15 cellular contexts compared by ENCODE assay signal in the genomic region with DNA sequence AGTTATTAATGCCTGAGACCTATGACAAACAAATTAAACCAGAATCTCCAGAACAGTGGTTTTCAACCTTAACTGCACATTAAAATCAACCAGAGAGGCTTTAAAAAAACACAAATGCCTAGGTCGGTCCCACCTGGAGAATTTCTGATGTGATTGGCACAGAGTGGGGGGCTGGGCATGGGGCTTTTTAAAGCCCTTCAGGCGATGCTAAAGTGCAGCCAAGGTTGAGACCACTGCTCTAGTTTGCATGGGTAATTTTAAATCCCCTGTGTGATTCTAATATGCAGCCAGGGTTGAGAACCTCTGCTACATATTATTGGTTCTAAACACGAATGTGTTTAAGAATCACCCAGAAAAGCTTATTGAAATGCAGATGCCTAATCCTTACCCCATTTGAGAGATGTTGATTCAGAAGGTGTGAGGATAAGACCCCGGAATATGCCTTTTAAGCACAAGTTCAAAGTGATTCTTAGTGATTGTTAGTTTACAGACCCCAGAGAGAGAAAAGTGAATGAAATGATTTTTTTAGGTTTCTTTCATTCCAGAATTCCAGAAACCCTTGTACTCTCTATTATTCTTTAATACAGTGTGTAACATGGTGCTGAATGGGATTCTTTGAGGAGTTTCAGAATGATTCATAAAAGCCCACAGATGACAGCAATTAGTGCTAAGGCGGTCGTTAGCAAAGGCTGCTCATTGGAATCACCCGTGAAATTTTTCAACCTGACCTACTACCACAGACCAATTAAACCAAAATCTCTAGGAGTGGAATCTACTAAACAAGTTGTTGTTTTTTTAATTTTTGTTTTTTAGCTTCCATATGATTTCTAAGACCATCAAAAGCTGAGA. TPM values are rescaled to one million over a fixed set of nuclear protein-coding genes. Genes with fewer than 3 reads are reported as not detected.
A peak's percentile ranks its signal among the peaks of the same experiment; 100 is the strongest.
DNase-seq lines count a peak whose midpoint lies in the region; ATAC-seq, FAIRE-seq and TF ChIP-seq lines count a peak whose summit lies in the region.
"Had no signal": no experiment of that assay in that cellular context is flagged by ENCODE, and none has a peak within 500 bp of the region (broad histone marks: within the 10 kb centered on the region; RNA-seq: fewer than 3 reads in every experiment).

No MANE protein-coding gene starts in this region.

- CTCF ChIA-PET in A673 (lab: Charles Lee): no interaction called here
- CTCF ChIA-PET in HepG2 (lab: Yijun Ruan, JAX; ENCODE audit: low intra/inter-chr PET ratio, low total read pairs): no interaction called here

- H3K4me2 ChIP-seq in HepG2 (ENCODE audit: low read depth, low read length): no peak overlapping the region

- no peak overlapping the region for H3K4me3 ChIP-seq in A673 (ENCODE audit: low read depth, low read length, poor library complexity, severe bottlenecking)
- no peak overlapping the region for H3K4me3 ChIP-seq in HepG2 (replicated peaks in 1 of 3; ENCODE audit: insufficient read depth in 1 of 3, low read depth in 2 of 3, low read length in 3 of 3)
- H3K4me3 ChIP-seq: right atrium auricular region had no signal

- H3K27me3 ChIP-seq in A673 (replicated peaks; ENCODE audit: insufficient read depth, low read depth, low read length, poor library complexity) (no peaks in the 10 kb centered on the region), HepG2 (ENCODE audit: control insufficient read depth in 1 of 2, insufficient read depth in 2 of 2, low read length in 2 of 2) (no peaks in the 10 kb centered on the region)
- H3K27me3 ChIP-seq: right atrium auricular region had no signal

- 94% methylated on average over 7 of the region's 7 CpGs for WGBS in HepG2 (ENCODE audit: low lambda C conversion rate)

- FAIRE-seq in HepG2 (lab: Jason Lieb, UNC): no peak
- FAIRE-seq: bronchial epithelial cell, GM19239 had no signal

- TF ChIP-seq EP300 in HepG2 (IDR thresholded peaks at IDR 0.05; ENCODE audit: low read depth in 2 of 2, low read length in 2 of 2) (no peak), HepG2 (CRISPR knock-in tag; IDR thresholded peaks at IDR 0.05; ENCODE audit: borderline replicate concordance) (no peak)

- POLR2A ChIA-PET in A673 (lab: Charles Lee; ENCODE audit: low non-redundant PET): no interaction called here
- POLR2A ChIA-PET in HepG2 (lab: Yijun Ruan, JAX): no interaction called here

- no peak for TF ChIP-seq CTCF in A673 (conservative IDR thresholded peaks at IDR 0.05; ENCODE audit: low read depth, low read length)
- no peak for TF ChIP-seq CTCF in HepG2 (CRISPR knock-in tag; IDR thresholded peaks at IDR 0.05)

- H3K27ac ChIP-seq in A673 (ENCODE audit: low read depth, low read length, poor library complexity, severe bottlenecking) (no peak overlapping the region), HepG2 (ENCODE audit: extremely low read length, insufficient read depth, low read length) (no peak overlapping the region)
- H3K27ac ChIP-seq: right atrium auricular region had no signal

- BruUV-seq in A673 (replicated peaks; lab: Mats Ljungman, UMichigan) (no TSS peak), HepG2 (replicated peaks; lab: Mats Ljungman, UMichigan) (no TSS peak)

- no peaks in the 10 kb centered on the region for H3K9me3 ChIP-seq in A673 (ENCODE audit: low read depth, low read length, poor library complexity, severe bottlenecking)
- H3K9me3 ChIP-seq in HepG2 (ENCODE audit: low read length): no peaks in the 10 kb centered on the region
- H3K9me3 ChIP-seq: right atrium auricular region had no signal

- TF ChIP-seq RAD21 in HepG2 (CRISPR knock-in tag; IDR thresholded peaks at IDR 0.05): no peak

- in situ Hi-C loops in HepG2 (cut with HindIII; ENCODE audit: extremely low pct_ligation_motif_present, low pct_unique_long_range_greater_than_20kb): no loop called here

- no peak for TF ChIP-seq POLR2A in HepG2 (IDR thresholded peaks at IDR 0.05; ENCODE audit: insufficient read depth in 1 of 2, low read depth in 2 of 2, low read length in 2 of 2)

- ATAC-seq in GM18868 (IDR thresholded peaks at IDR 0.05; ENCODE audit: unreplicated experiment) (peak; percentile 80), HG02759 (IDR thresholded peaks at IDR 0.05; ENCODE audit: unreplicated experiment) (peak; percentile 66), HG02938 (IDR thresholded peaks at IDR 0.05; ENCODE audit: unreplicated experiment) (no peak), HepG2 (no peak)
- ATAC-seq: activated CD4-positive, alpha-beta T cell treated with anti-CD3 and anti-CD28 coated beads for 36 hours had no signal

- no peak overlapping the region for H2AFZ ChIP-seq in HepG2 (ENCODE audit: low read length)

- H3K79me2 ChIP-seq in HepG2 (ENCODE audit: insufficient read depth, low read length): peaks cover 3% of the 10 kb centered on the region

- H4K20me1 ChIP-seq in HepG2 (ENCODE audit: insufficient read depth, low read length): no peaks in the 10 kb centered on the region

- peak; percentile 28 for DNase-seq in A673 (ENCODE audit: low spot score)
- peak; percentile 78 for DNase-seq in astrocyte of the hippocampus (ENCODE audit: low read depth, low spot score)
- DNase-seq in LoVo (ENCODE audit: low spot score): no peak
- no peak for DNase-seq in medulla oblongata (ENCODE audit: extremely low spot score)
- no peak for DNase-seq in HepG2 (ENCODE audit: low spot score)
- DNase-seq: 8988T; activated CD4-positive, alpha-beta T cell treated with anti-CD3 and anti-CD28 coated beads for 36 hours; IMR-90; NCI-H187 had no signal

- H3K9ac ChIP-seq in HepG2 (ENCODE audit: insufficient read depth, low read depth, low read length): no peak overlapping the region

- H3K4me1 ChIP-seq in A673 (ENCODE audit: insufficient read depth, low read length, poor library complexity, severe bottlenecking): peaks cover 5% of the 10 kb centered on the region
- H3K4me1 ChIP-seq in HepG2 (ENCODE audit: insufficient read depth, low read length): no peaks in the 10 kb centered on the region
- H3K4me1 ChIP-seq: right atrium auricular region had no signal

- intact Hi-C loops in A673 (cut with micrococcal nuclease; ENCODE audit: unreplicated experiment): no loop called here
- intact Hi-C loops in HepG2 (cut with micrococcal nuclease; ENCODE audit: unreplicated experiment): no loop called here

- H3K36me3 ChIP-seq in A673 (ENCODE audit: insufficient read depth, low read length, poor library complexity, severe bottlenecking) (no peaks in the 10 kb centered on the region), HepG2 (replicated peaks in 1 of 2; ENCODE audit: control insufficient read depth in 1 of 2, insufficient read depth in 2 of 2, low read length in 2 of 2) (no peaks in the 10 kb centered on the region; a peak in 2 of 5 replicates)
- H3K36me3 ChIP-seq: right atrium auricular region had no signal

TF ChIP-seq in HepG2, 621 proteins besides CTCF, POLR2A, EP300 and RAD21 (continues in another document):
- TF ChIP-seq KLF6 (CRISPR knock-in tag; IDR thresholded peaks at IDR 0.05): no peak
- TF ChIP-seq, protein P1, sequence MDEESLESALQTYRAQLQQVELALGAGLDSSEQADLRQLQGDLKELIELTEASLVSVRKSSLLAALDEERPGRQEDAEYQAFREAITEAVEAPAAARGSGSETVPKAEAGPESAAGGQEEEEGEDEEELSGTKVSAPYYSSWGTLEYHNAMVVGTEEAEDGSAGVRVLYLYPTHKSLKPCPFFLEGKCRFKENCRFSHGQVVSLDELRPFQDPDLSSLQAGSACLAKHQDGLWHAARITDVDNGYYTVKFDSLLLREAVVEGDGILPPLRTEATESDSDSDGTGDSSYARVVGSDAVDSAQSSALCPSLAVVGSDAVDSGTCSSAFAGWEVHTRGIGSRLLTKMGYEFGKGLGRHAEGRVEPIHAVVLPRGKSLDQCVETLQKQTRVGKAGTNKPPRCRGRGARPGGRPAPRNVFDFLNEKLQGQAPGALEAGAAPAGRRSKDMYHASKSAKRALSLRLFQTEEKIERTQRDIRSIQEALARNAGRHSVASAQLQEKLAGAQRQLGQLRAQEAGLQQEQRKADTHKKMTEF (CRISPR knock-in tag; IDR thresholded peaks at IDR 0.05): no peak
- no peak for TF ChIP-seq ZNF550 (CRISPR knock-in tag; IDR thresholded peaks at IDR 0.05; ENCODE audit: borderline replicate concordance)
- no peak for TF ChIP-seq SOX6 (IDR thresholded peaks at IDR 0.05)
- TF ChIP-seq SOX6 (CRISPR knock-in tag; IDR thresholded peaks at IDR 0.05): no peak
- no peak for TF ChIP-seq PRPF4 (IDR thresholded peaks at IDR 0.05; ENCODE audit: low read depth, low read length, poor library complexity, severe bottlenecking)
- TF ChIP-seq WIZ (CRISPR knock-in tag; IDR thresholded peaks at IDR 0.05): no peak
- no peak for TF ChIP-seq FIP1L1 (IDR thresholded peaks at IDR 0.05; ENCODE audit: borderline replicate concordance, insufficient read depth, low read depth, low read length)
- no peak for TF ChIP-seq ZFP90 (CRISPR knock-in tag; IDR thresholded peaks at IDR 0.05; ENCODE audit: borderline replicate concordance)

RNA-seq across cellular contexts. Expression of a gene that starts 44.9 kb away (rescaled TPM):
- total RNA-seq in A673 (2021): 10.0 and 10.7 TPM in 2 replicates
- total RNA-seq in HepG2 (2016; rRNA removed; fragmentation: Illumina TruSeq; extraction: Trizol): 18.5 and 31.9 TPM in 2 replicates
- total RNA-seq in HepG2 (2016; cell fraction: cytosol; rRNA removed; fragmentation: Illumina TruSeq; extraction: Trizol; ENCODE audit: low read depth): 4.5 and 5.5 TPM in 2 replicates
- 18.8 and 29.3 TPM in 2 replicates for total RNA-seq in HepG2 (2016; cell fraction: insoluble cytoplasmic fraction; rRNA removed; fragmentation: Illumina TruSeq; extraction: Trizol)
- 6.1 and 6.3 TPM in 2 replicates for total RNA-seq in HepG2 (2016; cell fraction: membrane; rRNA removed; fragmentation: Illumina TruSeq; extraction: Trizol)
- 15.4 and 20.0 TPM in 2 replicates for total RNA-seq in HepG2 (2016; cell fraction: nucleus; rRNA removed; fragmentation: Illumina TruSeq; extraction: Trizol)
- 14.4 and 19.2 TPM in 2 replicates for polyA plus RNA-seq in HepG2 (2011; rRNA removed)
- polyA plus RNA-seq in HepG2 (2011; cell fraction: cytosol; rRNA removed): 13.9 and 17.2 TPM in 2 replicates
- polyA plus RNA-seq in HepG2 (2011; cell fraction: nucleus; rRNA removed): 10.1 and 11.0 TPM in 2 replicates
- 17.4 and 20.6 TPM in 2 replicates for polyA plus RNA-seq in HepG2 (2012)
- polyA plus RNA-seq in HepG2 (2016; cell fraction: cytosol; fragmentation: Illumina TruSeq; extraction: Trizol; ENCODE audit: low read depth): 3.4 and 3.8 TPM in 2 replicates
- polyA plus RNA-seq in HepG2 (2016; cell fraction: insoluble cytoplasmic fraction; fragmentation: Illumina TruSeq; extraction: Trizol; ENCODE audit: low read depth): 25.6 and 26.5 TPM in 2 replicates
- polyA plus RNA-seq in HepG2 (2016; cell fraction: membrane; fragmentation: Illumina TruSeq; extraction: Trizol; ENCODE audit: low read depth): 4.4 and 5.9 TPM in 2 replicates
- 16.7 and 18.0 TPM in 2 replicates for polyA plus RNA-seq in HepG2 (2016; cell fraction: nucleus; fragmentation: Illumina TruSeq; extraction: Trizol; ENCODE audit: insufficient read depth, low read depth)
- 13.0 TPM in 1 of 2 replicates, not detected in the other for polyA minus RNA-seq in HepG2 (2011; rRNA and poly(A)+ RNA removed; ENCODE audit: low replicate concordance)
- 15.1 and 15.6 TPM in 2 replicates for polyA minus RNA-seq in HepG2 (2011; cell fraction: cytosol; rRNA and poly(A)+ RNA removed)
- polyA minus RNA-seq in HepG2 (2011; cell fraction: nucleus; rRNA and poly(A)+ RNA removed): 35.3 and 37.2 TPM in 2 replicates
- total RNA-seq: activated CD4-positive, alpha-beta T cell treated with anti-CD3 and anti-CD28 coated beads for 36 hours had no signal

Comparison
In these comparisons a context has a peak if more than half of its experiments do, and no peak if none do; other contexts are left out.
1. DNase-seq: peak in A673 (single experiment) and astrocyte of the hippocampus (single experiment); none in LoVo (single experiment), medulla oblongata (single experiment) and HepG2 (single experiment).
2. ATAC-seq: peak in GM18868 (single experiment) and HG02759 (single experiment); none in HG02938 (single experiment) and HepG2 (single experiment).